14 cellular contexts compared by ENCODE assay signal in genomic region chr1:228472655-228473054, GRCh38. TPM values are rescaled to one million over a fixed set of nuclear protein-coding genes. Genes with fewer than 3 reads are reported as not detected.
A peak's percentile ranks its signal among the peaks of the same experiment; 100 is the strongest.
DNase-seq lines count a peak whose midpoint lies in the region; ATAC-seq and TF ChIP-seq lines count a peak whose summit lies in the region.
"Had no signal": no experiment of that assay in that cellular context is flagged by ENCODE, and none has a peak within 500 bp of the region (broad histone marks: within the 10 kb centered on the region; RNA-seq: fewer than 3 reads in every experiment).

No MANE protein-coding gene starts in this region.

- H3K27me3 ChIP-seq in left lung = peaks cover 38 to 60% of the 10 kb centered on the region in 2 donors
- H3K27me3 ChIP-seq in CD8-positive, alpha-beta memory T cell (ENCODE audit: insufficient read depth, low read length, poor library complexity, severe bottlenecking) = no peaks in the 10 kb centered on the region

- peak overlapping the region; percentile 13 for H3K4me3 Mint-ChIP-seq in activated T-helper 1 cell treated with anti-CD3 and anti-CD28 coated beads, Interleukin-12 subunit alpha, Interleukin-12 subunit beta, Interleukin-2, Interleukin-4 antibody, amounts not matched to agents 30 ng/mL and 10 ng/mL and 1 ng/mL, durations not matched to agents 14 hours and 24 hours and 36 hours
- no peak overlapping the region for H3K4me3 Mint-ChIP-seq in CD8-positive, alpha-beta memory T cell
- H3K4me3 Mint-ChIP-seq: activated naive CD4-positive, alpha-beta T cell treated with anti-CD3 and anti-CD28 coated beads, Interleukin-2, amount 10 ng/mL, durations not matched to agents 7 days and 5 days had no signal

- peaks cover 0 to 12% of the 10 kb centered on the region in 2 donors for H3K4me1 ChIP-seq in left lung
- no peaks in the 10 kb centered on the region for H3K4me1 ChIP-seq in CD8-positive, alpha-beta memory T cell (ENCODE audit: insufficient read depth, low read length)
- H3K4me1 ChIP-seq: lower lobe of right lung had no signal

- H3K4me1 Mint-ChIP-seq in activated T-helper 1 cell treated with anti-CD3 and anti-CD28 coated beads, Interleukin-12 subunit alpha, Interleukin-12 subunit beta, Interleukin-2, Interleukin-4 antibody, amounts not matched to agents 30 ng/mL and 10 ng/mL and 1 ng/mL, durations not matched to agents 14 hours and 24 hours and 36 hours (ENCODE audit: low read depth) = peaks cover 29% of the 10 kb centered on the region
- H3K4me1 Mint-ChIP-seq in CD8-positive, alpha-beta memory T cell = peaks cover 5 to 13% (median 12%) of the 10 kb centered on the region in 3 donors

- H3K27me3 Mint-ChIP-seq in activated T-helper 1 cell treated with anti-CD3 and anti-CD28 coated beads, Interleukin-12 subunit alpha, Interleukin-12 subunit beta, Interleukin-2, Interleukin-4 antibody, amounts not matched to agents 30 ng/mL and 10 ng/mL and 1 ng/mL, durations not matched to agents 14 hours and 24 hours and 36 hours (ENCODE audit: insufficient read depth) = peaks cover 20% of the 10 kb centered on the region
- peaks cover 13 to 14% of the 10 kb centered on the region in 2 donors for H3K27me3 Mint-ChIP-seq in CD8-positive, alpha-beta memory T cell

- no peak overlapping the region for H3K27ac ChIP-seq in left lung
- no peak overlapping the region for H3K27ac ChIP-seq in CD8-positive, alpha-beta memory T cell (ENCODE audit: low read depth, low read length)
- H3K27ac ChIP-seq: lower lobe of right lung, SJSA1 had no signal

- intact Hi-C loops in activated T-helper 1 cell treated with anti-CD3 and anti-CD28 coated beads, Interleukin-12 subunit alpha, Interleukin-12 subunit beta, Interleukin-2, Interleukin-4 antibody, amounts not matched to agents 30 ng/mL and 10 ng/mL and 1 ng/mL, durations not matched to agents 14 hours and 24 hours and 36 hours (cut with micrococcal nuclease) = loop anchor here (1.0 to 2.0 kb wide), 4 partner anchors 8 to 43 kb away; no protein-coding TSS in a partner anchor
- intact Hi-C loops in left lung (cut with DNase I) = no loop called here

- TF ChIP-seq CTCF in left lung (IDR thresholded peaks at IDR 0.05) = no peak

- POLR2A ChIA-PET in CD8-positive, alpha-beta memory T cell (lab: Charles Lee) = no interaction called here

- ATAC-seq in left lung = peak; percentile 50
- ATAC-seq in GM19023 (IDR thresholded peaks at IDR 0.05; ENCODE audit: unreplicated experiment) = no peak
- no peak for ATAC-seq in HG02973 (IDR thresholded peaks at IDR 0.05; ENCODE audit: unreplicated experiment)
- ATAC-seq: esophagus mucosa had no signal

- no peaks in the 10 kb centered on the region for H3K9me3 ChIP-seq in left lung
- H3K9me3 ChIP-seq in CD8-positive, alpha-beta memory T cell (ENCODE audit: low read length) = no peaks in the 10 kb centered on the region
- H3K9me3 ChIP-seq: lower lobe of right lung, SJSA1 had no signal

- CTCF ChIA-PET in CD8-positive, alpha-beta memory T cell (lab: Charles Lee) = interaction anchor here (1.0 to 4.8 kb wide), 8 partner anchors 9 to 342 kb away, joined by 3 to 25 read pairs (median 4); a partner anchor contains a TSS

- no peak overlapping the region for H3K4me3 ChIP-seq in left lung
- H3K4me3 ChIP-seq in CD8-positive, alpha-beta memory T cell (ENCODE audit: low read length) = no peak overlapping the region
- H3K4me3 ChIP-seq: lower lobe of right lung, SJSA1 had no signal

- no peaks in the 10 kb centered on the region for H3K36me3 Mint-ChIP-seq in activated T-helper 1 cell treated with anti-CD3 and anti-CD28 coated beads, Interleukin-12 subunit alpha, Interleukin-12 subunit beta, Interleukin-2, Interleukin-4 antibody, amounts not matched to agents 30 ng/mL and 10 ng/mL and 1 ng/mL, durations not matched to agents 14 hours and 24 hours and 36 hours (ENCODE audit: low read depth)
- no peaks in the 10 kb centered on the region for H3K36me3 Mint-ChIP-seq in CD8-positive, alpha-beta memory T cell
- H3K36me3 Mint-ChIP-seq: activated naive CD4-positive, alpha-beta T cell treated with anti-CD3 and anti-CD28 coated beads, Interleukin-2, amount 10 ng/mL, durations not matched to agents 7 days and 5 days had no signal

- H3K36me3 ChIP-seq in left lung = no peaks in the 10 kb centered on the region
- H3K36me3 ChIP-seq in CD8-positive, alpha-beta memory T cell (ENCODE audit: insufficient read depth, low read length) = no peaks in the 10 kb centered on the region
- H3K36me3 ChIP-seq: lower lobe of right lung, SJSA1 had no signal

- no peaks in the 10 kb centered on the region for H3K9me3 Mint-ChIP-seq in activated T-helper 1 cell treated with anti-CD3 and anti-CD28 coated beads, Interleukin-12 subunit alpha, Interleukin-12 subunit beta, Interleukin-2, Interleukin-4 antibody, amounts not matched to agents 30 ng/mL and 10 ng/mL and 1 ng/mL, durations not matched to agents 14 hours and 24 hours and 36 hours
- H3K9me3 Mint-ChIP-seq in CD8-positive, alpha-beta memory T cell = peaks cover 0 to 1% (median 0%) of the 10 kb centered on the region in 5 donors
- H3K9me3 Mint-ChIP-seq: activated naive CD4-positive, alpha-beta T cell treated with anti-CD3 and anti-CD28 coated beads, Interleukin-2, amount 10 ng/mL, durations not matched to agents 7 days and 5 days had no signal

- peak overlapping the region; percentile 49 for H3K27ac Mint-ChIP-seq in activated T-helper 1 cell treated with anti-CD3 and anti-CD28 coated beads, Interleukin-12 subunit alpha, Interleukin-12 subunit beta, Interleukin-2, Interleukin-4 antibody, amounts not matched to agents 30 ng/mL and 10 ng/mL and 1 ng/mL, durations not matched to agents 14 hours and 24 hours and 36 hours
- H3K27ac Mint-ChIP-seq in CD8-positive, alpha-beta memory T cell = peak overlapping the region in 1 of 8 donors; percentile 15
- H3K27ac Mint-ChIP-seq: activated naive CD4-positive, alpha-beta T cell treated with anti-CD3 and anti-CD28 coated beads, Interleukin-2, amount 10 ng/mL, durations not matched to agents 7 days and 5 days had no signal

- peak; percentile 9 for DNase-seq in GDM1 (lab: John Stamatoyannopoulos, UW)
- peak; percentile 31 for DNase-seq in M059J (ENCODE audit: low read depth)
- DNase-seq in activated T-helper 1 cell treated with anti-CD3 and anti-CD28 coated beads, Interleukin-12 subunit alpha, Interleukin-12 subunit beta, Interleukin-2, Interleukin-4 antibody, amounts not matched to agents 30 ng/mL and 10 ng/mL and 1 ng/mL, durations not matched to agents 14 hours and 24 hours and 36 hours (ENCODE audit: low spot score) = no peak
- DNase-seq in left lung = no peak
- no peak for DNase-seq in NCI-H1930 (lab: John Stamatoyannopoulos, UW)
- no peak for DNase-seq in CD8-positive, alpha-beta memory T cell
- DNase-seq: activated CD4-positive, CD25-positive, alpha-beta regulatory T cell treated with anti-CD3 and anti-CD28 coated beads, Interleukin-2, amount 50 U/mL, for 72 hours; activated naive CD4-positive, alpha-beta T cell treated with anti-CD3 and anti-CD28 coated beads, Interleukin-2, amount 10 ng/mL, durations not matched to agents 7 days and 5 days; lower lobe of right lung; NCI-H774 had no signal

RNA-seq across cellular contexts. Expression of gene RNF187, which starts 14.5 kb away (rescaled TPM):
- 38.4 and 49.7 TPM in 2 replicates for total RNA-seq in M059J (2014; rRNA removed; shearing (Covaris generic))
- 137 TPM in 2 replicates for total RNA-seq in activated T-helper 1 cell treated with anti-CD3 and anti-CD28 coated beads, Interleukin-12 subunit alpha, Interleukin-12 subunit beta, Interleukin-2, Interleukin-4 antibody, amounts not matched to agents 30 ng/mL and 10 ng/mL and 1 ng/mL, durations not matched to agents 14 hours and 24 hours and 36 hours
- total RNA-seq in left lung = 100 to 1,000 TPM in 1 of 2 donors, 10 to 100 TPM in 1; 84.5 to 103 TPM
- total RNA-seq in CD8-positive, alpha-beta memory T cell = 100 to 1,000 TPM; 128 to 129 TPM
- polyA plus RNA-seq in CD8-positive, alpha-beta memory T cell = 56.7 TPM

RNA-seq across cellular contexts. Expression of gene TRIM17, which starts 56.0 kb away (rescaled TPM):
- not detected in 2 replicates for total RNA-seq in M059J (2014; rRNA removed; shearing (Covaris generic))
- total RNA-seq in activated T-helper 1 cell treated with anti-CD3 and anti-CD28 coated beads, Interleukin-12 subunit alpha, Interleukin-12 subunit beta, Interleukin-2, Interleukin-4 antibody, amounts not matched to agents 30 ng/mL and 10 ng/mL and 1 ng/mL, durations not matched to agents 14 hours and 24 hours and 36 hours = 1.4 and 1.7 TPM in 2 replicates
- 1 to 10 TPM; 1.3 to 2.9 TPM for total RNA-seq in left lung
- total RNA-seq in CD8-positive, alpha-beta memory T cell = 1 to 10 TPM; 1.8 to 2.1 TPM
- 0.60 TPM for polyA plus RNA-seq in CD8-positive, alpha-beta memory T cell
- total RNA-seq: SJSA1 had no signal

Comparison
In these comparisons a context has a peak if more than half of its experiments do, and no peak if none do; other contexts are left out.
1. DNase-seq: peak in GDM1 (single experiment) and M059J (single experiment); none in activated T-helper 1 cell treated with anti-CD3 and anti-CD28 coated beads, Interleukin-12 subunit alpha, Interleukin-12 subunit beta, Interleukin-2, Interleukin-4 antibody, amounts not matched to agents 30 ng/mL and 10 ng/mL and 1 ng/mL, durations not matched to agents 14 hours and 24 hours and 36 hours (single experiment), left lung (0 of 2), NCI-H1930 (0 of 2) and CD8-positive, alpha-beta memory T cell (0 of 5).